Comparison of ENCODE assay signal across 22 cellular contexts in the genomic region with DNA sequence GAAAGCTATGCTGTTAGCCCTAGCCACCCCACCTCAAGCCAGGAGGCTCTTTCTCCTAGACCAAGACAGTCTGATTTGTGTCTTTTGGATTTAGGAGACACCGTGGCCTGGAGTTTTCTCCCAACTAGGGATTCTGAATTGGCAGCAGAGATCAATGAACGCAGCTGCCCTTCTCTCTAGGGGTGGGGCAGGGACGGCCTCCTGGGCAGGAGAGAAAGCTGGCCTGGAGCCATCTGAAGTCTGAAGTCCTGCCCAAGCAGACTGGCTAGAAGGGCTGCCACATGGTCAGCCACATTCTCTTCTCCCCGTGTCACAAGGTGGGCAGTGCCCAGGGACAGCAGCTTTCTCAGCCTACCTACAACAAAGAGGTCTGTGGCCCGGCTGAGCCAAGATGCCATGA. TPM values are rescaled to one million over a fixed set of nuclear protein-coding genes. Genes with fewer than 3 reads are reported as not detected.
A peak's percentile ranks its signal among the peaks of the same experiment; 100 is the strongest.
DNase-seq lines count a peak whose midpoint lies in the region; ATAC-seq and TF ChIP-seq lines count a peak whose summit lies in the region.
"Had no signal": no experiment of that assay in that cellular context is flagged by ENCODE, and none has a peak within 500 bp of the region (broad histone marks: within the 10 kb centered on the region; RNA-seq: fewer than 3 reads in every experiment).

No MANE protein-coding gene starts in this region.

- peaks cover 0 to 2% (median 0%) of the 10 kb centered on the region in 3 donors for H3K27me3 Mint-ChIP-seq in CD14-positive monocyte (ENCODE audit: low read depth in 3 of 3)

- peak; percentile 7 for DNase-seq in NCI-H510A treated with DMSO at 0.1 percent for 48 hours (lab: John Stamatoyannopoulos, UW)
- no peak for DNase-seq in NCI-H510A (lab: John Stamatoyannopoulos, UW)
- peak; percentile 7 to 38 for DNase-seq in left colon
- peak; percentile 20 for DNase-seq in myocyte (ENCODE audit: low read depth)
- DNase-seq in SIG-M5 treated with dmso at 0.1 percent for 504 hours (lab: John Stamatoyannopoulos, UW; ENCODE audit: unreplicated experiment) = no peak
- no peak for DNase-seq in CD14-positive monocyte (ENCODE audit: low spot score)
- no peak for DNase-seq in dorsolateral prefrontal cortex
- DNase-seq in midbrain (lab: John Stamatoyannopoulos, UW) = no peak
- DNase-seq: DMS53, GDM1, H7, HFFc6, KBM-7, MM.1S, NCI-H1048, NCI-H1417 treated with DMSO at 0.1 percent for 48 hours, NCI-H187 treated with DMSO at 0.1 percent for 48 hours, NCI-H2107, NCI-H345, NCI-H526 had no signal

- no peak overlapping the region for H3K4me3 Mint-ChIP-seq in CD14-positive monocyte
- H3K4me3 Mint-ChIP-seq: HFFc6 had no signal

- H3K4me1 Mint-ChIP-seq in CD14-positive monocyte = no peaks in the 10 kb centered on the region

- no peak overlapping the region for H3K27ac Mint-ChIP-seq in CD14-positive monocyte
- H3K27ac Mint-ChIP-seq: HFFc6 had no signal

- no peaks in the 10 kb centered on the region for H3K36me3 Mint-ChIP-seq in CD14-positive monocyte

- peak; percentile 43 for ATAC-seq in left colon

- TF ChIP-seq CTCF in CD14-positive monocyte (IDR thresholded peaks at IDR 0.05) (no peak), dorsolateral prefrontal cortex (IDR thresholded peaks at IDR 0.05 in 54 of 56, conservative IDR thresholded peaks at IDR 0.05 in 2 of 56; ENCODE audit: low read depth in 1 of 56, partially characterized antibody in 56 of 56) (no peak)

- intact Hi-C loops in left colon (cut with DNase I, micrococcal nuclease) = no loop called here
- intact Hi-C loops in CD14-positive monocyte (cut with micrococcal nuclease) = no loop called here
- intact Hi-C loops in dorsolateral prefrontal cortex (cut with DNase I) = no loop called here

- H3K27ac ChIP-seq in dorsolateral prefrontal cortex = no peak overlapping the region
- H3K27ac ChIP-seq: 22Rv1; BLaER1 treated with 17β-estradiol and CSF1 and Interleukin-3, amounts not matched to agents 10 nM and 100 nM had no signal

- H3K4me3 ChIP-seq in dorsolateral prefrontal cortex = no peak overlapping the region
- H3K4me3 ChIP-seq: BLaER1 treated with 17β-estradiol and CSF1 and Interleukin-3, amounts not matched to agents 10 nM and 100 nM had no signal

- H3K27me3 ChIP-seq in dorsolateral prefrontal cortex = peaks cover 0 to 7% (median 0%) of the 10 kb centered on the region in 45 donors
- H3K27me3 ChIP-seq: BLaER1 treated with 17β-estradiol and CSF1 and Interleukin-3, amounts not matched to agents 10 nM and 100 nM had no signal

- H3K9me3 Mint-ChIP-seq in CD14-positive monocyte = peaks cover 0 to 7% (median 0%) of the 10 kb centered on the region in 7 donors
- H3K9me3 Mint-ChIP-seq: HFFc6 had no signal

RNA-seq across cellular contexts. Expression of gene PIEZO2, which starts 45.1 kb away (rescaled TPM):
- total RNA-seq in left colon (1 to 10 TPM; 1.3 to 1.4 TPM), myocyte (7.5 and 10.7 TPM in 2 replicates), dorsolateral prefrontal cortex (100 to 1,000 TPM in 1 of 120 experiments, 10 to 100 TPM in 109, 1 to 10 TPM in 10; 3.3 to 115 (median 29.1) TPM)
- polyA plus RNA-seq in myocyte (2012) = 12.6 TPM
- not detected for polyA plus RNA-seq in CD14-positive monocyte
- total RNA-seq: HFFc6 had no signal

Comparison
In these comparisons a context has a peak if more than half of its experiments do, and no peak if none do; other contexts are left out.
1. DNase-seq: peak in NCI-H510A treated with DMSO at 0.1 percent for 48 hours (single experiment), left colon (2 of 2) and myocyte (single experiment); none in NCI-H510A (single experiment), SIG-M5 treated with dmso at 0.1 percent for 504 hours (single experiment), CD14-positive monocyte (single experiment), dorsolateral prefrontal cortex (0 of 10) and midbrain (single experiment).